ENCODE assay signal across 2 cellular contexts in the genomic region with DNA sequence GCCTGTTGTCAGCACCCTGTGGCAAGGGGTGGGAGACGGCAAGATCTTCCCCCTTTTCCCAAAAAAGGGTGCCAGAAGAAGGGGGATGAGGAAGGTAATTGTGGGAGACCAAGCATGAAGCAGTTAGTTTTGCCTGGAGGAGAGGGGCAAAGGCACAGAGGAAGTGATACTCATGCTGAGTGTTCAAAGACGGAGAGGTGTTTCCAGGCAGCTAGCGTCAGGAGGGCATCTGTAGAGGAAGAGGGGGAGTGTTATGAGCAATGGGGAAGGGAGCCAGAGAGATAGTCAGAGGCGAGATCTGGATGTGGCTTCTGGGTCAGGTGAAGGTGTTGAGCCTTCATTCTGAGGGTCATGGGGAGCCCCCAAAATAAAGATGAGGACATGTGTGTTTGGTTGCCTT.
A peak's percentile ranks its signal among the peaks of the same experiment; 100 is the strongest.
TF ChIP-seq lines count a peak whose summit lies in the region.

No MANE protein-coding gene starts in this region.

TF ChIP-seq in GM12878, 131 proteins besides CTCF, POLR2A, EP300 and RAD21 (continues in another document):
- TF ChIP-seq, protein P1, sequence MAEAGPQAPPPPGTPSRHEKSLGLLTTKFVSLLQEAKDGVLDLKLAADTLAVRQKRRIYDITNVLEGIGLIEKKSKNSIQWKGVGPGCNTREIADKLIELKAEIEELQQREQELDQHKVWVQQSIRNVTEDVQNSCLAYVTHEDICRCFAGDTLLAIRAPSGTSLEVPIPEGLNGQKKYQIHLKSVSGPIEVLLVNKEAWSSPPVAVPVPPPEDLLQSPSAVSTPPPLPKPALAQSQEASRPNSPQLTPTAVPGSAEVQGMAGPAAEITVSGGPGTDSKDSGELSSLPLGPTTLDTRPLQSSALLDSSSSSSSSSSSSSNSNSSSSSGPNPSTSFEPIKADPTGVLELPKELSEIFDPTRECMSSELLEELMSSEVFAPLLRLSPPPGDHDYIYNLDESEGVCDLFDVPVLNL (IDR thresholded peaks at IDR 0.05; ENCODE audit: low read depth, low read length): no peak
- TF ChIP-seq, protein P2, sequence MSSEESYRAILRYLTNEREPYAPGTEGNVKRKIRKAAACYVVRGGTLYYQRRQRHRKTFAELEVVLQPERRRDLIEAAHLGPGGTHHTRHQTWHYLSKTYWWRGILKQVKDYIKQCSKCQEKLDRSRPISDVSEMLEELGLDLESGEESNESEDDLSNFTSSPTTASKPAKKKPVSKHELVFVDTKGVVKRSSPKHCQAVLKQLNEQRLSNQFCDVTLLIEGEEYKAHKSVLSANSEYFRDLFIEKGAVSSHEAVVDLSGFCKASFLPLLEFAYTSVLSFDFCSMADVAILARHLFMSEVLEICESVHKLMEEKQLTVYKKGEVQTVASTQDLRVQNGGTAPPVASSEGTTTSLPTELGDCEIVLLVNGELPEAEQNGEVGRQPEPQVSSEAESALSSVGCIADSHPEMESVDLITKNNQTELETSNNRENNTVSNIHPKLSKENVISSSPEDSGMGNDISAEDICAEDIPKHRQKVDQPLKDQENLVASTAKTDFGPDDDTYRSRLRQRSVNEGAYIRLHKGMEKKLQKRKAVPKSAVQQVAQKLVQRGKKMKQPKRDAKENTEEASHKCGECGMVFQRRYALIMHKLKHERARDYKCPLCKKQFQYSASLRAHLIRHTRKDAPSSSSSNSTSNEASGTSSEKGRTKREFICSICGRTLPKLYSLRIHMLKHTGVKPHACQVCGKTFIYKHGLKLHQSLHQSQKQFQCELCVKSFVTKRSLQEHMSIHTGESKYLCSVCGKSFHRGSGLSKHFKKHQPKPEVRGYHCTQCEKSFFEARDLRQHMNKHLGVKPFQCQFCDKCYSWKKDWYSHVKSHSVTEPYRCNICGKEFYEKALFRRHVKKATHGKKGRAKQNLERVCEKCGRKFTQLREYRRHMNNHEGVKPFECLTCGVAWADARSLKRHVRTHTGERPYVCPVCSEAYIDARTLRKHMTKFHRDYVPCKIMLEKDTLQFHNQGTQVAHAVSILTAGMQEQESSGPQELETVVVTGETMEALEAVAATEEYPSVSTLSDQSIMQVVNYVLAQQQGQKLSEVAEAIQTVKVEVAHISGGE (CRISPR knock-in tag; IDR thresholded peaks at IDR 0.05): no peak
- peak; percentile 86 for TF ChIP-seq MTA2 (IDR thresholded peaks at IDR 0.05; ENCODE audit: low read depth)
- TF ChIP-seq NR2C1 (IDR thresholded peaks at IDR 0.05): no peak
- peak; percentile 86 for TF ChIP-seq DPF2 (IDR thresholded peaks at IDR 0.05)
- TF ChIP-seq ZSCAN29 (IDR thresholded peaks at IDR 0.05): no peak
- TF ChIP-seq ESRRA (IDR thresholded peaks at IDR 0.05; ENCODE audit: low read length): no peak
- peak in 1 of 2 experiments; percentile 93; a peak in 2 of 4 replicates for TF ChIP-seq ETV6 (conservative IDR thresholded peaks at IDR 0.05 in 1 of 2, IDR thresholded peaks at IDR 0.05 in 1 of 2; ENCODE audit: borderline replicate concordance in 1 of 2, low read depth in 1 of 2)
- TF ChIP-seq KLF5 (IDR thresholded peaks at IDR 0.05; ENCODE audit: partially characterized antibody): no peak
- peak; percentile 97 for TF ChIP-seq IKZF1 (conservative IDR thresholded peaks at IDR 0.05)
- TF ChIP-seq CBX5 (IDR thresholded peaks at IDR 0.05; ENCODE audit: low read depth): no peak
- TF ChIP-seq BMI1 (IDR thresholded peaks at IDR 0.05; ENCODE audit: borderline replicate concordance): no peak; the same call in none of the 2 replicates
- TF ChIP-seq ZNF622 (IDR thresholded peaks at IDR 0.05): no peak
- TF ChIP-seq TCF3 (IDR thresholded peaks at IDR 0.05; ENCODE audit: borderline replicate concordance, insufficient read depth, low read depth, low read length): no peak
- peak; percentile 28; the same call in 1 of the 3 replicates for TF ChIP-seq POU2F2 (IDR thresholded peaks at IDR 0.05; ENCODE audit: borderline replicate concordance, low read depth, low read length)
- no peak for TF ChIP-seq STAT1 (conservative IDR thresholded peaks at IDR 0.05)
- no peak for TF ChIP-seq ASH2L (IDR thresholded peaks at IDR 0.05; ENCODE audit: borderline replicate concordance, low read depth)
- no peak for TF ChIP-seq ZNF274 (IDR thresholded peaks at IDR 0.05; ENCODE audit: insufficient read depth, insufficient read length)
- peak; percentile 88 for TF ChIP-seq IRF4 (IDR thresholded peaks at IDR 0.05; ENCODE audit: low read depth, low read length)
- 0 out of 3 replicates have a peak, but pooled peaks of 1 of the 2 experiments have one; percentile 31 for TF ChIP-seq EGR1 (IDR thresholded peaks at IDR 0.05; ENCODE audit: borderline replicate concordance in 1 of 2, low read depth in 2 of 2, low read length in 2 of 2)
- TF ChIP-seq, protein P3, sequence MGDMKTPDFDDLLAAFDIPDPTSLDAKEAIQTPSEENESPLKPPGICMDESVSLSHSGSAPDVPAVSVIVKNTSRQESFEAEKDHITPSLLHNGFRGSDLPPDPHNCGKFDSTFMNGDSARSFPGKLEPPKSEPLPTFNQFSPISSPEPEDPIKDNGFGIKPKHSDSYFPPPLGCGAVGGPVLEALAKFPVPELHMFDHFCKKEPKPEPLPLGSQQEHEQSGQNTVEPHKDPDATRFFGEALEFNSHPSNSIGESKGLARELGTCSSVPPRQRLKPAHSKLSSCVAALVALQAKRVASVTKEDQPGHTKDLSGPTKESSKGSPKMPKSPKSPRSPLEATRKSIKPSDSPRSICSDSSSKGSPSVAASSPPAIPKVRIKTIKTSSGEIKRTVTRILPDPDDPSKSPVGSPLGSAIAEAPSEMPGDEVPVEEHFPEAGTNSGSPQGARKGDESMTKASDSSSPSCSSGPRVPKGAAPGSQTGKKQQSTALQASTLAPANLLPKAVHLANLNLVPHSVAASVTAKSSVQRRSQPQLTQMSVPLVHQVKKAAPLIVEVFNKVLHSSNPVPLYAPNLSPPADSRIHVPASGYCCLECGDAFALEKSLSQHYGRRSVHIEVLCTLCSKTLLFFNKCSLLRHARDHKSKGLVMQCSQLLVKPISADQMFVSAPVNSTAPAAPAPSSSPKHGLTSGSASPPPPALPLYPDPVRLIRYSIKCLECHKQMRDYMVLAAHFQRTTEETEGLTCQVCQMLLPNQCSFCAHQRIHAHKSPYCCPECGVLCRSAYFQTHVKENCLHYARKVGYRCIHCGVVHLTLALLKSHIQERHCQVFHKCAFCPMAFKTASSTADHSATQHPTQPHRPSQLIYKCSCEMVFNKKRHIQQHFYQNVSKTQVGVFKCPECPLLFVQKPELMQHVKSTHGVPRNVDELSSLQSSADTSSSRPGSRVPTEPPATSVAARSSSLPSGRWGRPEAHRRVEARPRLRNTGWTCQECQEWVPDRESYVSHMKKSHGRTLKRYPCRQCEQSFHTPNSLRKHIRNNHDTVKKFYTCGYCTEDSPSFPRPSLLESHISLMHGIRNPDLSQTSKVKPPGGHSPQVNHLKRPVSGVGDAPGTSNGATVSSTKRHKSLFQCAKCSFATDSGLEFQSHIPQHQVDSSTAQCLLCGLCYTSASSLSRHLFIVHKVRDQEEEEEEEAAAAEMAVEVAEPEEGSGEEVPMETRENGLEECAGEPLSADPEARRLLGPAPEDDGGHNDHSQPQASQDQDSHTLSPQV (IDR thresholded peaks at IDR 0.05): no peak
- TF ChIP-seq PAX5 (IDR thresholded peaks at IDR 0.05; ENCODE audit: borderline replicate concordance, low read depth, low read length): peak; percentile 83; the same call in 1 of the 2 replicates
- TF ChIP-seq EED (IDR thresholded peaks at IDR 0.05; ENCODE audit: low read depth): peak; percentile 99
- no peak for TF ChIP-seq TARDBP (IDR thresholded peaks at IDR 0.05; ENCODE audit: borderline replicate concordance)
- TF ChIP-seq TCF12 (IDR thresholded peaks at IDR 0.05; ENCODE audit: low read depth, low read length): peak; percentile 54; the same call in 1 of the 2 replicates

TF ChIP-seq in HEK293T, 16 proteins besides CTCF, POLR2A, EP300 and RAD21:
- TF ChIP-seq FOXM1 (IDR thresholded peaks at IDR 0.05; ENCODE audit: borderline replicate concordance) (no peak), FOXA1 (IDR thresholded peaks at IDR 0.05) (no peak), ZNF384 (IDR thresholded peaks at IDR 0.05) (no peak), ELF4 (IDR thresholded peaks at IDR 0.05) (no peak), HDGF (IDR thresholded peaks at IDR 0.05; ENCODE audit: borderline replicate concordance) (no peak), BHLHE40 (IDR thresholded peaks at IDR 0.05; ENCODE audit: borderline replicate concordance) (no peak), ARNT (IDR thresholded peaks at IDR 0.05) (no peak), FOXK2 (IDR thresholded peaks at IDR 0.05) (no peak), L3MBTL2 (conservative IDR thresholded peaks at IDR 0.05) (no peak), SUZ12 (IDR thresholded peaks at IDR 0.05) (no peak), NFRKB (IDR thresholded peaks at IDR 0.05) (no peak)
- TF ChIP-seq, protein P4, sequence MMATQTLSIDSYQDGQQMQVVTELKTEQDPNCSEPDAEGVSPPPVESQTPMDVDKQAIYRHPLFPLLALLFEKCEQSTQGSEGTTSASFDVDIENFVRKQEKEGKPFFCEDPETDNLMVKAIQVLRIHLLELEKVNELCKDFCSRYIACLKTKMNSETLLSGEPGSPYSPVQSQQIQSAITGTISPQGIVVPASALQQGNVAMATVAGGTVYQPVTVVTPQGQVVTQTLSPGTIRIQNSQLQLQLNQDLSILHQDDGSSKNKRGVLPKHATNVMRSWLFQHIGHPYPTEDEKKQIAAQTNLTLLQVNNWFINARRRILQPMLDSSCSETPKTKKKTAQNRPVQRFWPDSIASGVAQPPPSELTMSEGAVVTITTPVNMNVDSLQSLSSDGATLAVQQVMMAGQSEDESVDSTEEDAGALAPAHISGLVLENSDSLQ (IDR thresholded peaks at IDR 0.05): no peak
